ENCODE assay signal across 24 cellular contexts in genomic region chr2:40440835-40441234, GRCh38. TPM values are rescaled to one million over a fixed set of nuclear protein-coding genes. Genes with fewer than 3 reads are reported as not detected.
A peak's percentile ranks its signal among the peaks of the same experiment; 100 is the strongest.
DNase-seq lines count a peak whose midpoint lies in the region; ATAC-seq and TF ChIP-seq lines count a peak whose summit lies in the region.
"Had no signal": no experiment of that assay in that cellular context is flagged by ENCODE, and none has a peak within 500 bp of the region (broad histone marks: within the 10 kb centered on the region; RNA-seq: fewer than 3 reads in every experiment).

No MANE protein-coding gene starts in this region.

- H4K20me1 ChIP-seq in IMR-90 (ENCODE audit: insufficient read depth, low read length) (no peaks in the 10 kb centered on the region), OCI-LY3 (ENCODE audit: insufficient read depth, low read length) (no peaks in the 10 kb centered on the region)

- H3K9me3 ChIP-seq in IMR-90 (ENCODE audit: control insufficient read depth, insufficient read depth, low read length) (no peaks in the 10 kb centered on the region), OCI-LY3 (ENCODE audit: insufficient read depth, low read length) (no peaks in the 10 kb centered on the region)
- no peaks in the 10 kb centered on the region for H3K9me3 ChIP-seq in effector memory CD4-positive, alpha-beta T cell (ENCODE audit: control insufficient read depth, low read length)
- H3K9me3 ChIP-seq: Caco-2, upper lobe of right lung had no signal

- no CpG with 5 or more reads among the region's 1 CpG for WGBS in IMR-90 (ENCODE audit: extremely low coverage in 2 of 2, insufficient read length in 1 of 2), 2 experiments

- no peak overlapping the region for H2AFZ ChIP-seq in IMR-90 (replicated peaks; ENCODE audit: low read length, poor library complexity)
- no peak overlapping the region for H2AFZ ChIP-seq in OCI-LY3 (ENCODE audit: low read depth, low read length)

- H4K5ac ChIP-seq in IMR-90 (ENCODE audit: low read depth, low read length): no peak overlapping the region

- no peak overlapping the region for H3K56ac ChIP-seq in IMR-90 (ENCODE audit: extremely low read depth, insufficient read depth, low read length)

- in situ Hi-C loops in IMR-90 (cut with MboI; ENCODE audit: low sequenced_read_pairs): no loop called here

- no peak overlapping the region for H3K4me3 ChIP-seq in IMR-90 (ENCODE audit: insufficient read depth, low read depth, low read length)
- no peak overlapping the region for H3K4me3 ChIP-seq in OCI-LY3 (ENCODE audit: low read length)
- H3K4me3 ChIP-seq in effector memory CD4-positive, alpha-beta T cell (ENCODE audit: insufficient read depth, low read depth, low read length, poor library complexity, severe bottlenecking): no peak overlapping the region
- H3K4me3 ChIP-seq: heart right ventricle, upper lobe of right lung had no signal

- H3K27me3 ChIP-seq in IMR-90 (ENCODE audit: control insufficient read depth, insufficient read depth, low read length): no peaks in the 10 kb centered on the region
- H3K27me3 ChIP-seq in OCI-LY3 (ENCODE audit: low read depth, low read length): no peaks in the 10 kb centered on the region
- no peaks in the 10 kb centered on the region for H3K27me3 ChIP-seq in effector memory CD4-positive, alpha-beta T cell (replicated peaks; ENCODE audit: control insufficient read depth, insufficient read depth, low read length, poor library complexity, severe bottlenecking)
- H3K27me3 ChIP-seq: heart right ventricle, upper lobe of right lung had no signal

- ATAC-seq in IMR-90 (ENCODE audit: low read depth): no peak
- ATAC-seq: upper lobe of right lung had no signal

- H3K14ac ChIP-seq in IMR-90 (replicated peaks; ENCODE audit: low read depth, low read length): no peak overlapping the region

- intact Hi-C loops in IMR-90 (cut with micrococcal nuclease): no loop called here

- H3K9ac ChIP-seq in IMR-90 (ENCODE audit: low read depth, low read length): no peak overlapping the region
- H3K9ac ChIP-seq in OCI-LY3 (ENCODE audit: low read length): no peak overlapping the region

- BruUV-seq in IMR-90 (replicated peaks; lab: Mats Ljungman, UMichigan): no TSS peak

- H3K27ac ChIP-seq in IMR-90 (ENCODE audit: insufficient read depth, low read length) (no peak overlapping the region), OCI-LY3 (ENCODE audit: low read length) (no peak overlapping the region)
- H3K27ac ChIP-seq in effector memory CD4-positive, alpha-beta T cell (ENCODE audit: insufficient read depth, low read length, poor library complexity, severe bottlenecking): no peak overlapping the region
- H3K27ac ChIP-seq: 22Rv1, epithelial cell of prostate, HL-60, RWPE1, upper lobe of right lung had no signal

- peaks cover 8% of the 10 kb centered on the region for H3K9me1 ChIP-seq in IMR-90 (ENCODE audit: insufficient read depth, low read length)

- DNase-seq in NOMO-1 (lab: John Stamatoyannopoulos, UW; ENCODE audit: unreplicated experiment in 2 of 2): peak; percentile 28 to 65
- no peak for DNase-seq in NOMO-1 treated with dmso at 0.1 percent for 144 hours (lab: John Stamatoyannopoulos, UW; ENCODE audit: unreplicated experiment)
- DNase-seq in IMR-90: no peak
- DNase-seq in globus pallidus (ENCODE audit: low spot score): peak; percentile 36
- DNase-seq in effector memory CD4-positive, alpha-beta T cell: no peak
- DNase-seq in activated CD4-positive, alpha-beta T cell treated with anti-CD3 and anti-CD28 coated beads for 4 hours: no peak
- no peak for DNase-seq in NCI-H2171 (lab: John Stamatoyannopoulos, UW)
- DNase-seq: activated CD4-positive, alpha-beta T cell treated with anti-CD3 and anti-CD28 coated beads, Interleukin-2, amount 50 U/mL, for 48 hours; activated CD4-positive, CD25-positive, alpha-beta regulatory T cell; Caco-2; cerebellar nuclear complex; DMS79 treated with DMSO at 0.1 percent for 48 hours; H7; heart right ventricle; NCI-H1436; small intestine; stimulated activated CD4-positive, alpha-beta T cell treated with anti-CD3 and anti-CD28 coated beads, Interleukin-1b, Interleukin-23, amount 100 ng/mL, for 48 hours; T-helper 9 cell; upper lobe of right lung had no signal

- POLR2A ChIA-PET in IMR-90 (lab: Charles Lee; ENCODE audit: unreplicated experiment): no interaction called here

- H2AK5ac ChIP-seq in IMR-90 (ENCODE audit: low read depth, low read length): no peak overlapping the region

- TF ChIP-seq CTCF in IMR-90 (conservative IDR thresholded peaks at IDR 0.05; ENCODE audit: low read depth, low read length) (no peak), OCI-LY3 (IDR thresholded peaks at IDR 0.05; ENCODE audit: low read depth, low read length) (no peak)

- peak overlapping the region; percentile 17; the same call in 1 of the 2 replicates for H2BK120ac ChIP-seq in IMR-90 (ENCODE audit: low read depth, low read length)

- no peak overlapping the region for H4K8ac ChIP-seq in IMR-90 (ENCODE audit: low read depth in 2 of 2, low read length in 2 of 2)

- H3K4me1 ChIP-seq in IMR-90 (ENCODE audit: control insufficient read depth, insufficient read depth, low read length): peaks cover 18% of the 10 kb centered on the region
- peaks cover 27% of the 10 kb centered on the region for H3K4me1 ChIP-seq in OCI-LY3 (ENCODE audit: low read length)
- no peaks in the 10 kb centered on the region for H3K4me1 ChIP-seq in effector memory CD4-positive, alpha-beta T cell (ENCODE audit: control insufficient read depth, insufficient read depth, low read length, poor library complexity, severe bottlenecking)
- H3K4me1 ChIP-seq: Caco-2, upper lobe of right lung had no signal

- H2BK15ac ChIP-seq in IMR-90 (ENCODE audit: low read depth, low read length): no peak overlapping the region

- H4K91ac ChIP-seq in IMR-90 (ENCODE audit: insufficient read depth, low read depth, low read length): no peak overlapping the region

- CTCF ChIA-PET in IMR-90 (lab: Yijun Ruan, JAX): no interaction called here

- no peak overlapping the region for H3K4ac ChIP-seq in IMR-90 (ENCODE audit: low read depth, low read length)

- no peak for TF ChIP-seq RAD21 in IMR-90 (IDR thresholded peaks at IDR 0.05; ENCODE audit: low read length)

- no peak for TF ChIP-seq POLR2A in IMR-90 (IDR thresholded peaks at IDR 0.05; ENCODE audit: low read depth, low read length)

- H3K18ac ChIP-seq in IMR-90 (ENCODE audit: low read depth, low read length): no peak overlapping the region; the same call in 1 of the 2 replicates

- no peak overlapping the region for H2BK5ac ChIP-seq in IMR-90 (ENCODE audit: low read depth, low read length, poor library complexity, severe bottlenecking)

- peaks cover 49 to 58% of the 10 kb centered on the region in 2 experiments for H3K79me1 ChIP-seq in IMR-90 (ENCODE audit: low read depth in 1 of 2, low read length in 2 of 2)

- H3K23ac ChIP-seq in IMR-90 (ENCODE audit: low read depth, low read length): no peak overlapping the region; the same call in 1 of the 2 replicates

- dilution Hi-C loops in IMR-90 (cut with HindIII; ENCODE audit: low sequenced_read_pairs, unreplicated experiment): no loop called here

- H2BK20ac ChIP-seq in IMR-90 (ENCODE audit: low read depth, low read length): no peak overlapping the region

- no peak overlapping the region for H3K4me2 ChIP-seq in IMR-90 (ENCODE audit: low read depth, low read length)
- peak overlapping the region; percentile 72 for H3K4me2 ChIP-seq in OCI-LY3 (ENCODE audit: low read length)

- H3K36me3 ChIP-seq in IMR-90 (ENCODE audit: control insufficient read depth, insufficient read depth, low read length) (peaks cover 3% of the 10 kb centered on the region; the same call in 1 of the 2 replicates), OCI-LY3 (replicated peaks; ENCODE audit: low read depth, low read length) (no peaks in the 10 kb centered on the region)
- no peaks in the 10 kb centered on the region for H3K36me3 ChIP-seq in effector memory CD4-positive, alpha-beta T cell (ENCODE audit: control insufficient read depth, insufficient read depth, low read length)
- H3K36me3 ChIP-seq: upper lobe of right lung had no signal

- H3K79me2 ChIP-seq in OCI-LY3 (ENCODE audit: low read length): no peaks in the 10 kb centered on the region

- no peak overlapping the region for H2AK9ac ChIP-seq in IMR-90 (replicated peaks; ENCODE audit: low read depth, low read length, poor library complexity)

TF ChIP-seq in IMR-90, 13 proteins besides CTCF, POLR2A, EP300 and RAD21:
- TF ChIP-seq RCOR1 (IDR thresholded peaks at IDR 0.05; ENCODE audit: insufficient replicate concordance, low read length) (no peak), BHLHE40 (IDR thresholded peaks at IDR 0.05; ENCODE audit: low read depth, low read length) (no peak), MAFK (IDR thresholded peaks at IDR 0.05; ENCODE audit: low read depth, low read length) (no peak), CEBPB (IDR thresholded peaks at IDR 0.05; ENCODE audit: low read depth, low read length) (no peak), MAZ (IDR thresholded peaks at IDR 0.05; ENCODE audit: borderline replicate concordance, low read depth, low read length) (no peak), NFE2L2 (IDR thresholded peaks at IDR 0.05; ENCODE audit: low read depth, low read length) (no peak)

RNA-seq across cellular contexts. Expression of gene SLC8A1, which starts 11.1 kb away (rescaled TPM):
- 57.0 and 86.1 TPM in 2 replicates for total RNA-seq in IMR-90 (2012; rRNA removed)
- polyA plus RNA-seq in IMR-90 (2012; rRNA removed): 6.6 and 7.7 TPM in 2 replicates
- polyA plus RNA-seq in IMR-90 (2012; cell fraction: cytosol; rRNA removed): 0.99 and 1.8 TPM in 2 replicates
- 1.2 and 4.3 TPM in 2 replicates for polyA plus RNA-seq in IMR-90 (2012; cell fraction: nucleus; rRNA removed; ENCODE audit: low replicate concordance)

Comparison
In these comparisons a context has a peak if more than half of its experiments do, and no peak if none do; other contexts are left out.
1. DNase-seq: peak in NOMO-1 (2 of 2) and globus pallidus (single experiment); none in NOMO-1 treated with dmso at 0.1 percent for 144 hours (single experiment), IMR-90 (single experiment), effector memory CD4-positive, alpha-beta T cell (0 of 3), activated CD4-positive, alpha-beta T cell treated with anti-CD3 and anti-CD28 coated beads for 4 hours (0 of 2) and NCI-H2171 (single experiment).